In genomic region chr3:12284591-12284990, GRCh38 we compare ENCODE assay signal across 27 cellular contexts. TPM values are rescaled to one million over a fixed set of nuclear protein-coding genes. Genes with fewer than 3 reads are reported as not detected.
"Had no signal": no experiment of that assay in that cellular context is flagged by ENCODE, and none has a peak within 500 bp of the region (broad histone marks: within the 10 kb centered on the region; RNA-seq: fewer than 3 reads in every experiment).

No MANE protein-coding gene starts in this region.

- DNase-seq: naive thymus-derived CD8-positive, alpha-beta T cell; nephron progenitor cell; nucleus accumbens; ovary; right cardiac atrium; right lobe of liver; sigmoid colon; small intestine; stimulated activated CD4-positive, alpha-beta T cell treated with anti-CD3 and anti-CD28 coated beads, Interleukin-15, amount 100 ng/mL, for 24 hours; stimulated activated CD4-positive, alpha-beta T cell treated with anti-CD3 and anti-CD28 coated beads, Interleukin-2, amount 100 ng/mL, for 24 hours; stimulated activated CD4-positive, alpha-beta T cell treated with anti-CD3 and anti-CD28 coated beads, Interleukin-2, amount 100 ng/mL, for 48 hours; stimulated activated CD4-positive, alpha-beta T cell treated with anti-CD3 and anti-CD28 coated beads, Interleukin-4, amount 100 ng/mL, for 24 hours; stimulated activated naive B cell treated with anti-CD40 and anti-IgM and Interleukin-4, amounts not matched to agents 10 μg/mL and 1 μg/mL and 100 μg/mL, for 72 hours; stimulated activated naive CD4-positive, alpha-beta T cell treated with Interleukin-2 at 50 U/mL for 16 hours; stomach; thyroid gland; upper lobe of left lung had no signal

- ATAC-seq: naive thymus-derived CD8-positive, alpha-beta T cell; natural killer cell treated with Interleukin-12 subunit alpha and Interleukin-12 subunit beta and Interleukin-15 and Interleukin-18, amount 100 ng/mL, for 72 hours; right cardiac atrium; right lobe of liver; stimulated activated effector memory CD8-positive, alpha-beta T cell treated with anti-CD3 and anti-CD28 coated beads, Interleukin-12 subunit alpha, Interleukin-12 subunit beta, amount 100 ng/mL, for 72 hours; stimulated activated naive B cell treated with anti-CD40 and anti-IgM and Interleukin-4, amounts not matched to agents 10 μg/mL and 1 μg/mL and 100 μg/mL, for 72 hours had no signal

- H3K36me3 Mint-ChIP-seq: natural killer cell treated with Interleukin-12 subunit alpha and Interleukin-12 subunit beta and Interleukin-15 and Interleukin-18, amount 100 ng/mL, for 72 hours; stimulated activated effector memory CD8-positive, alpha-beta T cell treated with anti-CD3 and anti-CD28 coated beads, Interleukin-12 subunit alpha, Interleukin-12 subunit beta, amount 100 ng/mL, for 72 hours; stimulated activated naive B cell treated with anti-CD40 and anti-IgM and Interleukin-4, amounts not matched to agents 10 μg/mL and 1 μg/mL and 100 μg/mL, for 72 hours had no signal

- H3K27ac Mint-ChIP-seq: naive thymus-derived CD8-positive, alpha-beta T cell; natural killer cell treated with Interleukin-12 subunit alpha and Interleukin-12 subunit beta and Interleukin-15 and Interleukin-18, amount 100 ng/mL, for 72 hours; nephron progenitor cell; stimulated activated effector memory CD8-positive, alpha-beta T cell treated with anti-CD3 and anti-CD28 coated beads, Interleukin-12 subunit alpha, Interleukin-12 subunit beta, amount 100 ng/mL, for 72 hours; stimulated activated naive B cell treated with anti-CD40 and anti-IgM and Interleukin-4, amounts not matched to agents 10 μg/mL and 1 μg/mL and 100 μg/mL, for 72 hours; stimulated activated naive CD8-positive, alpha-beta T cell treated with anti-CD3 and anti-CD28 coated beads, Interleukin-15, Interleukin-2, amounts not matched to agents 100 ng/mL and 50 ng/mL, for 24 hours had no signal

- H3K4me1 Mint-ChIP-seq: stimulated activated effector memory CD8-positive, alpha-beta T cell treated with anti-CD3 and anti-CD28 coated beads, Interleukin-12 subunit alpha, Interleukin-12 subunit beta, amount 100 ng/mL, for 72 hours had no signal

- H3K9me3 ChIP-seq: neutrophil, ovary, prostate gland, right lobe of liver, thoracic aorta, thyroid gland, upper lobe of left lung, vagina had no signal

- H3K36me3 ChIP-seq: neutrophil, ovary, prostate gland, right lobe of liver, sigmoid colon, stomach, thoracic aorta, thyroid gland, tibial nerve, upper lobe of left lung, vagina had no signal

- H3K9me3 Mint-ChIP-seq: natural killer cell treated with Interleukin-12 subunit alpha and Interleukin-12 subunit beta and Interleukin-15 and Interleukin-18, amount 100 ng/mL, for 72 hours; neural crest cell; stimulated activated effector memory CD8-positive, alpha-beta T cell treated with anti-CD3 and anti-CD28 coated beads, Interleukin-12 subunit alpha, Interleukin-12 subunit beta, amount 100 ng/mL, for 72 hours; stimulated activated naive CD8-positive, alpha-beta T cell treated with anti-CD3 and anti-CD28 coated beads, Interleukin-15, Interleukin-2, amounts not matched to agents 100 ng/mL and 50 ng/mL, for 24 hours had no signal

- H3K4me1 ChIP-seq: prostate gland, thyroid gland, vagina had no signal

- H3K4me3 ChIP-seq: ovary, prostate gland, right lobe of liver, sigmoid colon, stomach, thoracic aorta, thyroid gland, tibial nerve, upper lobe of left lung, vagina had no signal

- H3K27ac ChIP-seq: neutrophil, ovary, prostate gland, right lobe of liver, sigmoid colon, stomach, thoracic aorta, thyroid gland, tibial nerve, upper lobe of left lung, vagina had no signal

- FAIRE-seq: small intestine, urothelium cell line had no signal

- H3K4me3 Mint-ChIP-seq: naive thymus-derived CD8-positive, alpha-beta T cell; natural killer cell treated with Interleukin-12 subunit alpha and Interleukin-12 subunit beta and Interleukin-15 and Interleukin-18, amount 100 ng/mL, for 72 hours; nephron progenitor cell; neural crest cell; stimulated activated effector memory CD8-positive, alpha-beta T cell treated with anti-CD3 and anti-CD28 coated beads, Interleukin-12 subunit alpha, Interleukin-12 subunit beta, amount 100 ng/mL, for 72 hours; stimulated activated naive B cell treated with anti-CD40 and anti-IgM and Interleukin-4, amounts not matched to agents 10 μg/mL and 1 μg/mL and 100 μg/mL, for 72 hours; stimulated activated naive CD8-positive, alpha-beta T cell treated with anti-CD3 and anti-CD28 coated beads, Interleukin-15, Interleukin-2, amounts not matched to agents 100 ng/mL and 50 ng/mL, for 24 hours had no signal

RNA-seq across cellular contexts. Expression of gene PPARG, which starts 4.3 kb away (rescaled TPM):
- total RNA-seq: naive thymus-derived CD8-positive, alpha-beta T cell; neural crest cell had no signal
- polyA plus RNA-seq: naive thymus-derived CD8-positive, alpha-beta T cell had no signal
